ENCODE assay signal across 1 cellular context in genomic region chr1:52552236-52552504, GRCh38.
A peak's percentile ranks its signal among the peaks of the same experiment; 100 is the strongest.
TF ChIP-seq lines count a peak whose summit lies in the region.

No MANE protein-coding gene starts in this region.

TF ChIP-seq in K562, 482 proteins besides CTCF, POLR2A, EP300 and RAD21 (continued from another document):
- TF ChIP-seq SMAD4 (CRISPR knock-in tag; conservative IDR thresholded peaks at IDR 0.05) = no peak
- TF ChIP-seq OTX1 (CRISPR knock-in tag; IDR thresholded peaks at IDR 0.05) = no peak
- TF ChIP-seq ZNF717 (CRISPR knock-in tag; IDR thresholded peaks at IDR 0.05) = no peak
- no peak for TF ChIP-seq PHF8 (IDR thresholded peaks at IDR 0.05; ENCODE audit: borderline replicate concordance, low read length)
- TF ChIP-seq JUNB (CRISPR knock-in tag; conservative IDR thresholded peaks at IDR 0.05) = no peak
- TF ChIP-seq ATF7 (IDR thresholded peaks at IDR 0.05) = no peak
- TF ChIP-seq, protein P1, sequence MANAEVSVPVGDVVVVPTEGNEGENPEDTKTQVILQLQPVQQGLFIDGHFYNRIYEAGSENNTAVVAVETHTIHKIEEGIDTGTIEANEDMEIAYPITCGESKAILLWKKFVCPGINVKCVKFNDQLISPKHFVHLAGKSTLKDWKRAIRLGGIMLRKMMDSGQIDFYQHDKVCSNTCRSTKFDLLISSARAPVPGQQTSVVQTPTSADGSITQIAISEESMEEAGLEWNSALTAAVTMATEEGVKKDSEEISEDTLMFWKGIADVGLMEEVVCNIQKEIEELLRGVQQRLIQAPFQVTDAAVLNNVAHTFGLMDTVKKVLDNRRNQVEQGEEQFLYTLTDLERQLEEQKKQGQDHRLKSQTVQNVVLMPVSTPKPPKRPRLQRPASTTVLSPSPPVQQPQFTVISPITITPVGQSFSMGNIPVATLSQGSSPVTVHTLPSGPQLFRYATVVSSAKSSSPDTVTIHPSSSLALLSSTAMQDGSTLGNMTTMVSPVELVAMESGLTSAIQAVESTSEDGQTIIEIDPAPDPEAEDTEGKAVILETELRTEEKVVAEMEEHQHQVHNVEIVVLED (CRISPR knock-in tag; IDR thresholded peaks at IDR 0.05) = 0 out of 2 replicates have a peak, but pooled peaks have one; percentile 6
- TF ChIP-seq SLC30A9 (CRISPR knock-in tag; IDR thresholded peaks at IDR 0.05) = no peak
TF ChIP-seq in K562: peak in this region for 19.
